1 cellular context compared by ENCODE assay signal in the genomic region with DNA sequence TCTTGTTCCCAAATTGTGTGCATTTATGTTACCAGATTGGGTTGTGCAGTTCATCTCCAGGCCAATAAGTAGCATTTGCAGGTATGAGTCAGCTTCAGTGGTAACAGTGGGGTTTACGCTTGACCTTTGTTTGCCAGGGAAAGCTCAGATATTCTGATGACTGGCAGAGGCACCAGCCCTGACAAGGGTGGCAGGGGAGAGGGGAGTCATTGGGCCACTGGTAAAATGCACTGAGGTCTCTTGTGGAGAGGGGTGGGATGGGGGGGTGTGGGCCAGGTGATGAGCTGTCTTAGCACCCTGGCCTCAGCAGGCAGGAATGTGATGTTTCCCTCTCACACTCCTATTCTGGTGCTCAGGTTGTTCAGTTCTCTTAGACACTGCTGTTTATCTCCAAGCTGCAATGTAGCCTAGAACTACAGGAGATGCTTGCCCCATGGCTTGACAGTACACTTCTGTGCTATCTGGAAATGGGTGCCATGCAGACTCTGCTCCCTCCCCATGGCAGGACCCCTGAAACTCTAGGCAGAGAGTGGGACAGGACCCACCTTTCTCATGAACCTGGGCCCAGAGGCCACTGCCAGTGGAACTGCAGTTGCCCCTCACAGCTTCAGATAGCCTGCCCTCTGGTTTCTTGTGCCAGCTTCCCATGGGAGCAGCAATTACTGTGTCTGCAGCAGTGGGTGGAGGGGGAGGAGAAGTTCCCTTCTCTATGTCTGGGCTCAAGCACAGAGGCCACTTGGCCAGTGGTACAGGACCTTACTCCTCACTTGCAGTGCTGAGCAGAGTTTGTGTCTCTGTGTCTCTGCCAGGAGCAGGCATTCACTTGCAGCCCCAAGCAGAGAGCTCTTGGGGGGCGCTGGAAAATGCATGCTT.
TF ChIP-seq lines count a peak whose summit lies in the region.

No MANE protein-coding gene starts in this region.

TF ChIP-seq in K562, 482 proteins besides CTCF, POLR2A, EP300 and RAD21:
- no peak for TF ChIP-seq PHF20 (IDR thresholded peaks at IDR 0.05; ENCODE audit: partially characterized antibody)
- no peak for TF ChIP-seq CHCHD3 (CRISPR knock-in tag; IDR thresholded peaks at IDR 0.05)
- TF ChIP-seq ZNF511 (CRISPR knock-in tag; IDR thresholded peaks at IDR 0.05) = no peak
